ENCODE assay signal across 9 cellular contexts in the genomic region with DNA sequence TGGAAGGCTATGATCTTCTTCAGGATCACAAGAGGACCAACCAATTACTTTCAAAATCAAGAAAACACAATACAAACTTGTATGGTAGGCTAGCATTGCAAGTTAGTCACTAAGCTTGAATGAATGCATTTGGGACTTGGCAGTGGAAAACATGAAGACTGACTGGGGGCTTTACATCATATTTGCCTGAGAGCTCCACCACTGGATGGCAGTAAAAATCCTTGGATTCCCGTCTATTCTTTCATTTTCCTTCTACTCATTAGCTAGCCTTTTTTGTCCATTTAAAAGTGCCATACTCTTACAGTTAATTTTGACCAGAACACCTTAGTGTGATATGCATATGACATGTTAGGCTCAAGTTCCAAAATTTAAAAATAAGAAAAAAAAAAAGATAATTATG.
A peak's percentile ranks its signal among the peaks of the same experiment; 100 is the strongest.
DNase-seq lines count a peak whose midpoint lies in the region; ATAC-seq and TF ChIP-seq lines count a peak whose summit lies in the region.
"Had no signal": no experiment of that assay in that cellular context is flagged by ENCODE, and none has a peak within 500 bp of the region (broad histone marks: within the 10 kb centered on the region; RNA-seq: fewer than 3 reads in every experiment).

No MANE protein-coding gene starts in this region.

- no peaks in the 10 kb centered on the region for H3K27me3 ChIP-seq in psoas muscle (ENCODE audit: insufficient read depth in 3 of 3, low read length in 2 of 3)

- no peaks in the 10 kb centered on the region for H3K36me3 ChIP-seq in psoas muscle (ENCODE audit: insufficient read depth in 1 of 2, low read depth in 1 of 2)

- H3K27ac ChIP-seq in psoas muscle = no peak overlapping the region
- H3K27ac ChIP-seq: HL-60 had no signal

- peak; percentile 28 for DNase-seq in GM12865 (ENCODE audit: low read depth)
- peak; percentile 9 for DNase-seq in NCI-H446 treated with DMSO at 0.1 percent for 48 hours (lab: John Stamatoyannopoulos, UW)
- DNase-seq in erythroblast (lab: John Stamatoyannopoulos, UW) = peak; percentile 11 to 40
- no peak for DNase-seq in psoas muscle
- no peak for DNase-seq in SK-N-DZ (ENCODE audit: low spot score)
- no peak for DNase-seq in naive thymus-derived CD8-positive, alpha-beta T cell
- no peak for DNase-seq in NCI-H2107 (lab: John Stamatoyannopoulos, UW)

- H3K9me3 ChIP-seq in psoas muscle = peaks cover 6% of the 10 kb centered on the region

- H3K27me3 Mint-ChIP-seq in naive thymus-derived CD8-positive, alpha-beta T cell = peaks cover 0 to 7% (median 5%) of the 10 kb centered on the region in 5 donors

- no peak overlapping the region for H3K27ac Mint-ChIP-seq in naive thymus-derived CD8-positive, alpha-beta T cell

- TF ChIP-seq CTCF in GM12865 (IDR thresholded peaks at IDR 0.05; ENCODE audit: insufficient read depth, low read depth, low read length, missing control alignments) (peak; percentile 22), psoas muscle (IDR thresholded peaks at IDR 0.05) (peak; percentile 44)

- 36 to 48% (median 46%) methylated on average over 1 of the region's 1 CpG for WGBS in psoas muscle, 3 donors

- no peaks in the 10 kb centered on the region for H3K4me1 Mint-ChIP-seq in naive thymus-derived CD8-positive, alpha-beta T cell

- no peak overlapping the region for H3K4me3 Mint-ChIP-seq in naive thymus-derived CD8-positive, alpha-beta T cell

- H3K4me1 ChIP-seq in psoas muscle = no peaks in the 10 kb centered on the region

- TF ChIP-seq POLR2A in erythroblast (IDR thresholded peaks at IDR 0.05; ENCODE audit: low read length) = no peak

- H3K4me3 ChIP-seq in GM12865 (ENCODE audit: low read depth, low read length) (no peak overlapping the region), psoas muscle (no peak overlapping the region)

- POLR2A ChIA-PET in naive thymus-derived CD8-positive, alpha-beta T cell (lab: Charles Lee) = no interaction called here

- ATAC-seq in psoas muscle (peak in 1 of 4 donors; percentile 42), GM21390 (IDR thresholded peaks at IDR 0.05; ENCODE audit: unreplicated experiment) (no peak)
- ATAC-seq in naive thymus-derived CD8-positive, alpha-beta T cell = no peak

- H3K36me3 Mint-ChIP-seq in naive thymus-derived CD8-positive, alpha-beta T cell = no peaks in the 10 kb centered on the region

- intact Hi-C loops in psoas muscle (cut with DNase I) = loop anchor here (5.0 kb wide), 1 partner anchor 169 kb away; no protein-coding TSS in a partner anchor

- peaks cover 0 to 11% (median 7%) of the 10 kb centered on the region in 9 donors for H3K9me3 Mint-ChIP-seq in naive thymus-derived CD8-positive, alpha-beta T cell

Comparison
In these comparisons a context has a peak if more than half of its experiments do, and no peak if none do; other contexts are left out.
1. DNase-seq: peak in GM12865 (single experiment), NCI-H446 treated with DMSO at 0.1 percent for 48 hours (single experiment) and erythroblast (2 of 2); none in psoas muscle (0 of 2), SK-N-DZ (single experiment), naive thymus-derived CD8-positive, alpha-beta T cell (0 of 10) and NCI-H2107 (single experiment).